In the genomic region with DNA sequence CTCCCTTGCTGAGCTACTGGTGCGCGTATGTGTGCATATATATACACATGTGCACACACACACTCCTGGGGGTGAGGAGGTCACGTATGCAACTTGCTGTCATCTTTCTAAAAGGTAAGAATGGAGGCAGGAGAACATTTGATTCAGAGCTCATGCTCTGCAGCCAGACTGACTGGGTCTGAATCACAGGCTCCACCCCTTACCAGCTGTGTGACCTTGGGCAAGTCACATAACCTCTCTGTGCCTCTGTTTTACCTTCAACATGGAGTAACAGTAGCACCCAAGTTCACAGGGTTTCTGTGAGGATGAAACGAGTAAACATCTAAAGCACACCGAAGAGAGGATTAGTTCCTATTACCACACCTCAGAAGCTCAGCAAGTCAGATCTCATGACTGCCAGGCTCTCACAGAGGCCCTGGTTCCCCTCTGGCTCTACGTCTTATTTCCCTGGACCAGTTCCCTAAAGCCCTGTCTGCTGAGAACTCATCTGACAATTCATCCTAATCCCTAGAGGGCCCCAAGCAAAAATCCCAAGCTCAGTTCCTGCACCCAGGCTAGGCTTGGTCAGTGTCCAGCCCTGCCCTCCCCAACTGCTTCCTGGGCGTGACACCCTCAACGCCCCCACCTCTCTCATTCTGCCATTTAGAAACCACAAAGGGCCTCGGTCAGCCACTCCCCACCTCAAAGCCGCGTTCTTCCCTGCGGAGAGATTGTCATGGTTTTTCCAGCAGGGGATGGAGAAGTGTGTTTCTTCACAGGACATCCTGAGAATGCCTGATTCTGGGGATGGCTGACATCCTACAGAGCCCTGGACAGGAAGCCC, we compare ENCODE assay signal across 2 cellular contexts.
A peak's percentile ranks its signal among the peaks of the same experiment; 100 is the strongest.
TF ChIP-seq lines count a peak whose summit lies in the region.

No MANE protein-coding gene starts in this region.

TF ChIP-seq in A549, 52 proteins besides CTCF, POLR2A, EP300 and RAD21:
- TF ChIP-seq PHF8 (IDR thresholded peaks at IDR 0.05; ENCODE audit: borderline replicate concordance, low read depth): no peak
- peak; percentile 74 for TF ChIP-seq ZFP36 (IDR thresholded peaks at IDR 0.05; ENCODE audit: borderline replicate concordance, partially characterized antibody)
- TF ChIP-seq CHD2 (IDR thresholded peaks at IDR 0.05; ENCODE audit: low read length, partially characterized antibody): no peak
- no peak for TF ChIP-seq MAZ (IDR thresholded peaks at IDR 0.05; ENCODE audit: borderline replicate concordance, low read depth, low read length)
- TF ChIP-seq KDM1A (IDR thresholded peaks at IDR 0.05; ENCODE audit: low read depth): peak; percentile 64; the same call in 1 of the 2 replicates

TF ChIP-seq in HepG2, 621 proteins besides CTCF, POLR2A, EP300 and RAD21:
- TF ChIP-seq SATB2 (CRISPR knock-in tag; IDR thresholded peaks at IDR 0.05) (no peak), ZNF768 (CRISPR knock-in tag; IDR thresholded peaks at IDR 0.05) (peak; percentile 83; the same call in 1 of the 2 replicates)
TF ChIP-seq in HepG2: peak in this region for 1.
